Comparison of ENCODE assay signal across 10 cellular contexts in the genomic region with DNA sequence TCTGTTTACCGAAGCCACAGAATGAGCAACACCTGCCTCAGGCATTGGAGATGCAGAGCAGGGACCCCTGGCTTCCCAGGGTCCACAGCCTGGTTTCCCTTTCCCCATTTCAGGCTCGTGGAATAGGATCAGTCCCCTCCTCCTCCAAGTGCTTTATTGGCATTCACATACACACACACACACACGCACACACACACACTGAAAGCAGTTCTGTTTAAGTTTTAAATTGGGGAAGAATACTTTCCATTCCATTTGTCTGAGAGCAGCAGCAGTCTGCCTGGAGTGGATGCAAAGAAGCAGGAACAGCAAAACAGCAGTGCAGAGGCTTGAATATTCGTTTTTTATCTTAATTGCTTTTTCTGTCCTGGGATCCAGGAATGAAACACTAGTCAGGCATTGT. TPM values are rescaled to one million over a fixed set of nuclear protein-coding genes. Genes with fewer than 3 reads are reported as not detected.
DNase-seq lines count a peak whose midpoint lies in the region; ATAC-seq and TF ChIP-seq lines count a peak whose summit lies in the region.
"Had no signal": no experiment of that assay in that cellular context is flagged by ENCODE, and none has a peak within 500 bp of the region (broad histone marks: within the 10 kb centered on the region; RNA-seq: fewer than 3 reads in every experiment).

No MANE protein-coding gene starts in this region.

- ATAC-seq in activated CD8-positive, alpha-beta T cell treated with anti-CD3 and anti-CD28 coated beads for 36 hours = no peak

- peaks cover 86% of the 10 kb centered on the region for H3K4me1 Mint-ChIP-seq in activated CD8-positive, alpha-beta T cell treated with anti-CD3 and anti-CD28 coated beads for 36 hours (ENCODE audit: low read depth)

- no peak for TF ChIP-seq POLR2A in spleen (IDR thresholded peaks at IDR 0.05)

- H3K27me3 Mint-ChIP-seq in activated CD8-positive, alpha-beta T cell treated with anti-CD3 and anti-CD28 coated beads for 36 hours = no peaks in the 10 kb centered on the region

- H3K36me3 ChIP-seq in spleen = peaks cover 0 to 68% (median 28%) of the 10 kb centered on the region in 6 donors

- H3K36me3 Mint-ChIP-seq in activated CD8-positive, alpha-beta T cell treated with anti-CD3 and anti-CD28 coated beads for 36 hours (ENCODE audit: low read depth) = peaks cover 7% of the 10 kb centered on the region

- CTCF ChIA-PET in activated CD8-positive, alpha-beta T cell treated with anti-CD3 and anti-CD28 coated beads for 36 hours (lab: Charles Lee) = interaction anchor here (2.6 to 40.7 kb wide), 5 partner anchors 8 to 31 kb away, joined by 12 to 1390 read pairs (median 34); partner anchors contain the start of genes AMIGO1, CYB561D1 and GPR61

- WGBS in spleen, 5 donors = 56 to 72% (median 59%) methylated on average over 4 of the region's 4 CpGs

- H3K9me3 ChIP-seq in spleen = no peaks in the 10 kb centered on the region

- H3K27me3 ChIP-seq in spleen (replicated peaks in 1 of 7) = no peaks in the 10 kb centered on the region

- no peak for TF ChIP-seq CTCF in activated CD8-positive, alpha-beta T cell treated with anti-CD3 and anti-CD28 coated beads for 36 hours (IDR thresholded peaks at IDR 0.05)
- TF ChIP-seq CTCF in fibroblast of the aortic adventitia (IDR thresholded peaks at IDR 0.05; ENCODE audit: insufficient read depth, low read length) (no peak), spleen (IDR thresholded peaks at IDR 0.05 in 8 of 11, conservative IDR thresholded peaks at IDR 0.05 in 3 of 11) (no peak)

- intact Hi-C loops in activated CD8-positive, alpha-beta T cell treated with anti-CD3 and anti-CD28 coated beads for 36 hours (cut with micrococcal nuclease) = no loop called here
- intact Hi-C loops in spleen (cut with DNase I; ENCODE audit: low total_unique reads) = no loop called here

- DNase-seq in EH (ENCODE audit: low read depth) = peak; percentile 92
- no peak for DNase-seq in activated CD8-positive, alpha-beta T cell treated with anti-CD3 and anti-CD28 coated beads for 36 hours
- DNase-seq in fibroblast of the aortic adventitia (ENCODE audit: low read depth) = peak; percentile 81
- no peak for DNase-seq in spleen
- no peak for DNase-seq in activated gamma-delta T cell treated with Interleukin-2 at 50 U/mL for 16 hours
- no peak for DNase-seq in stimulated activated CD4-positive, alpha-beta T cell treated with anti-CD3 and anti-CD28 coated beads, Interleukin-4, amount 100 ng/mL, for 4 hours
- no peak for DNase-seq in NCI-H1436 (lab: John Stamatoyannopoulos, UW)
- DNase-seq: dermis blood vessel endothelial cell; NK-92 treated with Interleukin-12 subunit alpha and Interleukin-12 subunit beta, amount 100 ng/mL, for 24 hours had no signal

- peaks cover 4 to 89% (median 68%) of the 10 kb centered on the region in 6 donors for H3K4me1 ChIP-seq in spleen

- peak overlapping the region in 5 of 8 donors; percentile 36 to 82 (median 55) for H3K27ac ChIP-seq in spleen

- no peaks in the 10 kb centered on the region for H3K9me3 Mint-ChIP-seq in activated CD8-positive, alpha-beta T cell treated with anti-CD3 and anti-CD28 coated beads for 36 hours

- H3K27ac Mint-ChIP-seq in activated CD8-positive, alpha-beta T cell treated with anti-CD3 and anti-CD28 coated beads for 36 hours = peak overlapping the region; percentile 22

- H3K4me3 ChIP-seq in fibroblast of the aortic adventitia (ENCODE audit: low read depth, low read length) (no peak overlapping the region), spleen (no peak overlapping the region)

- no peak overlapping the region for H3K4me3 Mint-ChIP-seq in activated CD8-positive, alpha-beta T cell treated with anti-CD3 and anti-CD28 coated beads for 36 hours

- POLR2A ChIA-PET in activated CD8-positive, alpha-beta T cell treated with anti-CD3 and anti-CD28 coated beads for 36 hours (lab: Charles Lee) = interaction anchor here (0.9 to 6.9 kb wide), 3 partner anchors 9 to 75 kb away, joined by 3 to 48 read pairs (median 4); partner anchors contain the start of gene AMIGO1

RNA-seq across cellular contexts. Expression of gene CYB561D1, which starts 7.0 kb away (rescaled TPM):
- 1 to 10 TPM; 7.0 to 9.5 TPM for total RNA-seq in activated CD8-positive, alpha-beta T cell treated with anti-CD3 and anti-CD28 coated beads for 36 hours
- total RNA-seq in fibroblast of the aortic adventitia (ENCODE audit: low replicate concordance) (8.1 and 10.1 TPM in 2 replicates), spleen (10 to 100 TPM in 6 of 7 donors, 1 to 10 TPM in 1; 8.6 to 17.6 (median 13.7) TPM)
- polyA plus RNA-seq in spleen = 1 to 10 TPM; 4.5 to 8.0 (median 6.0) TPM

RNA-seq across cellular contexts. Expression of gene AMIGO1, which starts 8.6 kb away (rescaled TPM):
- 1 to 10 TPM; 1.3 to 1.7 TPM for total RNA-seq in activated CD8-positive, alpha-beta T cell treated with anti-CD3 and anti-CD28 coated beads for 36 hours
- total RNA-seq in fibroblast of the aortic adventitia (ENCODE audit: low replicate concordance) (0.54 and 2.5 TPM in 2 replicates), spleen (1 to 10 TPM; 3.7 to 8.5 (median 6.0) TPM)
- under 1 TPM; 0.57 to 0.99 (median 0.67) TPM for polyA plus RNA-seq in spleen

RNA-seq across cellular contexts. Expression of gene ATXN7L2, which starts 17.2 kb away (rescaled TPM):
- 10 to 100 TPM; 11.2 to 13.7 TPM for total RNA-seq in activated CD8-positive, alpha-beta T cell treated with anti-CD3 and anti-CD28 coated beads for 36 hours
- 1.6 and 2.9 TPM in 2 replicates for total RNA-seq in fibroblast of the aortic adventitia (ENCODE audit: low replicate concordance)
- 10 to 100 TPM in 2 of 7 donors, 1 to 10 TPM in 5; 7.9 to 11.9 (median 8.7) TPM for total RNA-seq in spleen
- polyA plus RNA-seq in spleen = 10 to 100 TPM in 2 of 3 donors, 1 to 10 TPM in 1; 7.1 to 16.8 (median 12.2) TPM

RNA-seq across cellular contexts. Expression of gene SYPL2, which starts 34.5 kb away (rescaled TPM):
- not detected for total RNA-seq in activated CD8-positive, alpha-beta T cell treated with anti-CD3 and anti-CD28 coated beads for 36 hours
- total RNA-seq in fibroblast of the aortic adventitia (ENCODE audit: low replicate concordance) (0.25 and 1.7 TPM in 2 replicates), spleen (1 to 10 TPM in 5 of 7 donors, under 1 TPM in 2; 0.46 to 2.5 (median 1.3) TPM)
- under 1 TPM; 0.26 to 0.51 (median 0.41) TPM for polyA plus RNA-seq in spleen
- total RNA-seq: dermis blood vessel endothelial cell, MCF 10A had no signal

RNA-seq across cellular contexts. Expression of gene GPR61, which starts 38.8 kb away (rescaled TPM):
- total RNA-seq in activated CD8-positive, alpha-beta T cell treated with anti-CD3 and anti-CD28 coated beads for 36 hours = under 1 TPM in 1 of 2 experiments, not detected in 1; 0.22 TPM
- total RNA-seq in fibroblast of the aortic adventitia (ENCODE audit: low replicate concordance) = under 0.01 TPM in 1 of 2 replicates, not detected in the other
- not detected for total RNA-seq in spleen
- polyA plus RNA-seq in spleen = not detected
- total RNA-seq: dermis blood vessel endothelial cell, MCF 10A had no signal

Comparison
In these comparisons a context has a peak if more than half of its experiments do, and no peak if none do; other contexts are left out.
1. DNase-seq: peak in EH (single experiment) and fibroblast of the aortic adventitia (single experiment); none in activated CD8-positive, alpha-beta T cell treated with anti-CD3 and anti-CD28 coated beads for 36 hours (single experiment), spleen (single experiment), activated gamma-delta T cell treated with Interleukin-2 at 50 U/mL for 16 hours (single experiment), stimulated activated CD4-positive, alpha-beta T cell treated with anti-CD3 and anti-CD28 coated beads, Interleukin-4, amount 100 ng/mL, for 4 hours (0 of 2) and NCI-H1436 (single experiment).